ENCODE assay signal across 11 cellular contexts in genomic region chr1:54794401-54795099, GRCh38. TPM values are rescaled to one million over a fixed set of nuclear protein-coding genes. Genes with fewer than 3 reads are reported as not detected.
DNase-seq lines count a peak whose midpoint lies in the region; ATAC-seq and TF ChIP-seq lines count a peak whose summit lies in the region.
"Had no signal": no experiment of that assay in that cellular context is flagged by ENCODE, and none has a peak within 500 bp of the region (broad histone marks: within the 10 kb centered on the region; RNA-seq: fewer than 3 reads in every experiment).

No MANE protein-coding gene starts in this region.

- no peaks in the 10 kb centered on the region for H3K9me3 ChIP-seq in transverse colon

- H3K4me1 ChIP-seq in transverse colon: peaks cover 7 to 67% (median 54%) of the 10 kb centered on the region in 4 donors

- no peaks in the 10 kb centered on the region for H3K27me3 Mint-ChIP-seq in activated T-cell treated with anti-CD3 and anti-CD28 coated beads, Interleukin-2, amount 50 U/mL, for 24 hours
- H3K27me3 Mint-ChIP-seq in activated T-cell treated with anti-CD3 and anti-CD28 coated beads, Interleukin-2, amount 50 U/mL, for 4 hours (ENCODE audit: low read depth): no peaks in the 10 kb centered on the region
- H3K27me3 Mint-ChIP-seq: activated naive CD8-positive, alpha-beta T cell had no signal

- H3K4me3 Mint-ChIP-seq in activated T-cell treated with anti-CD3 and anti-CD28 coated beads, Interleukin-2, amount 50 U/mL, for 24 hours: no peak overlapping the region
- H3K4me3 Mint-ChIP-seq in activated T-cell treated with anti-CD3 and anti-CD28 coated beads, Interleukin-2, amount 50 U/mL, for 4 hours: no peak overlapping the region
- H3K4me3 Mint-ChIP-seq: activated naive CD8-positive, alpha-beta T cell had no signal

- peaks cover 34% of the 10 kb centered on the region for H3K4me1 Mint-ChIP-seq in activated T-cell treated with anti-CD3 and anti-CD28 coated beads, Interleukin-2, amount 50 U/mL, for 24 hours (ENCODE audit: low read depth)
- H3K4me1 Mint-ChIP-seq in activated T-cell treated with anti-CD3 and anti-CD28 coated beads, Interleukin-2, amount 50 U/mL, for 4 hours (ENCODE audit: low read depth): peaks cover 36% of the 10 kb centered on the region

- no peak for ATAC-seq in activated T-cell treated with anti-CD3 and anti-CD28 coated beads, Interleukin-2, amount 50 U/mL, for 4 hours
- no peak for ATAC-seq in GM18858 (IDR thresholded peaks at IDR 0.05; ENCODE audit: unreplicated experiment)
- ATAC-seq: sciatic nerve had no signal

- peak; percentile 53 for TF ChIP-seq POLR2A in transverse colon (IDR thresholded peaks at IDR 0.05)

- no peak for TF ChIP-seq CTCF in VCaP (conservative IDR thresholded peaks at IDR 0.05)
- peak in 2 of 5 experiments; percentile 5 to 37 for TF ChIP-seq CTCF in transverse colon (IDR thresholded peaks at IDR 0.05)

- in situ Hi-C loops in transverse colon (cut with MboI; ENCODE audit: low pct_ligation_motif_present in 1 of 4, low pct_unique_long_range_greater_than_20kb in 1 of 4, low sequenced_read_pairs in 3 of 4): no loop called here

- peaks cover 2% of the 10 kb centered on the region for H3K9me3 Mint-ChIP-seq in activated T-cell treated with anti-CD3 and anti-CD28 coated beads, Interleukin-2, amount 50 U/mL, for 24 hours
- H3K9me3 Mint-ChIP-seq in activated T-cell treated with anti-CD3 and anti-CD28 coated beads, Interleukin-2, amount 50 U/mL, for 4 hours: no peaks in the 10 kb centered on the region

- no peaks in the 10 kb centered on the region for H3K27me3 ChIP-seq in layer of hippocampus (ENCODE audit: control insufficient read depth, insufficient read depth, low read length)
- H3K27me3 ChIP-seq in transverse colon: no peaks in the 10 kb centered on the region

- H3K36me3 ChIP-seq in transverse colon: no peaks in the 10 kb centered on the region

- intact Hi-C loops in transverse colon (cut with DNase I; ENCODE audit: low total_unique reads): no loop called here

- 45% methylated on average over 3 of the region's 3 CpGs; no CpG with 5 or more reads in 1 of the 2 donors for WGBS in transverse colon (ENCODE audit: low coverage in 1 of 2), 2 donors

- peak overlapping the region; percentile 68 for H3K27ac Mint-ChIP-seq in activated T-cell treated with anti-CD3 and anti-CD28 coated beads, Interleukin-2, amount 50 U/mL, for 24 hours
- H3K27ac Mint-ChIP-seq: activated naive CD8-positive, alpha-beta T cell had no signal

- TF ChIP-seq EP300 in transverse colon (IDR thresholded peaks at IDR 0.05; ENCODE audit: low read depth): no peak

- no peak for DNase-seq in activated T-cell treated with anti-CD3 and anti-CD28 coated beads, Interleukin-2, amount 50 U/mL, for 24 hours
- no peak for DNase-seq in activated T-cell treated with anti-CD3 and anti-CD28 coated beads, Interleukin-2, amount 50 U/mL, for 4 hours
- peak; percentile 81 for DNase-seq in transverse colon
- no peak for DNase-seq in kidney glomerular epithelial cell (lab: John Stamatoyannopoulos, UW)
- DNase-seq in Ammon's horn (ENCODE audit: low spot score): no peak

- no peak overlapping the region for H3K4me3 ChIP-seq in transverse colon

- peaks cover 28% of the 10 kb centered on the region for H3K36me3 Mint-ChIP-seq in activated T-cell treated with anti-CD3 and anti-CD28 coated beads, Interleukin-2, amount 50 U/mL, for 24 hours (ENCODE audit: low read depth)
- peaks cover 6% of the 10 kb centered on the region for H3K36me3 Mint-ChIP-seq in activated T-cell treated with anti-CD3 and anti-CD28 coated beads, Interleukin-2, amount 50 U/mL, for 4 hours (ENCODE audit: insufficient read depth)
- H3K36me3 Mint-ChIP-seq: activated naive CD8-positive, alpha-beta T cell had no signal

- peak overlapping the region; percentile 53 for H3K27ac ChIP-seq in VCaP
- peak overlapping the region; percentile 12 for H3K27ac ChIP-seq in layer of hippocampus (ENCODE audit: low read depth, low read length)
- peak overlapping the region; percentile 79 to 90 (median 88) for H3K27ac ChIP-seq in transverse colon

RNA-seq across cellular contexts. Expression of gene TTC22, which starts 6.6 kb away (rescaled TPM):
- 1 to 10 TPM; 1.9 to 2.8 (median 2.0) TPM for total RNA-seq in activated T-cell treated with anti-CD3 and anti-CD28 coated beads, Interleukin-2, amount 50 U/mL, for 4 hours
- 100 to 1,000 TPM in 2 of 4 donors, 10 to 100 TPM in 2; 39.8 to 174 (median 98.4) TPM for total RNA-seq in transverse colon
- total RNA-seq: LHCN-M2 had no signal

RNA-seq across cellular contexts. Expression of gene PARS2, which starts 30.2 kb away (rescaled TPM):
- total RNA-seq in activated T-cell treated with anti-CD3 and anti-CD28 coated beads, Interleukin-2, amount 50 U/mL, for 4 hours: 1 to 10 TPM; 5.5 to 7.9 (median 6.1) TPM
- 10 to 100 TPM in 1 of 4 donors, 1 to 10 TPM in 2, not detected in 1; 8.9 to 13.5 (median 9.1) TPM for total RNA-seq in transverse colon

Comparison
In these comparisons a context has a peak if more than half of its experiments do, and no peak if none do; other contexts are left out.
1. H3K27ac ChIP-seq: peak in every context shown above with its lines; median percentile 88 in transverse colon; 53 in VCaP; 12 in layer of hippocampus.
2. RNA of gene TTC22, which starts 6.6 kb away (total RNA-seq): 39.8 to 174 TPM in transverse colon; 1.9 to 2.8 TPM in activated T-cell treated with anti-CD3 and anti-CD28 coated beads, Interleukin-2, amount 50 U/mL, for 4 hours; every median in the first group is over 10 times any median in the second.